ENCODE assay signal across 12 cellular contexts in the genomic region with DNA sequence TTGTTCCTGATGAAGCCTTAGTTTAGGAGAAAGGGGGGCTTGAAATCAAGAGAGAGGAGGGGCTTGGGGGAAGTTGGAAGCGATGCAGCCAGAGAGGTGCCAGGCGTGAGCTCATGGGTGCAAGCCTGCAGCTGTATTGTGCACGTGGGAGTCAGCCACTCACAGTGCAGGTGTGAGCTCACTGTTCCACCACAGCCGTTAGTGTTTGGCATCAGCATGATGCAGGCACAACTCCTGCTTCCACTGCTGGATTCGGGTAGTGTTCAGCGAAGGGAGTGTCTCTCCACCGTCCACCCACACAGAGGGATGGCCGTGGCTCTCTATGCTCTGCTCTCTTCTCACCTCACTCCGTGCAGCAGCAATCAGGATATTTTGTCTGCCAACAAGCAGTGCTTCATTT.
DNase-seq lines count a peak whose midpoint lies in the region; ATAC-seq and TF ChIP-seq lines count a peak whose summit lies in the region.
"Had no signal": no experiment of that assay in that cellular context is flagged by ENCODE, and none has a peak within 500 bp of the region (broad histone marks: within the 10 kb centered on the region; RNA-seq: fewer than 3 reads in every experiment).

No MANE protein-coding gene starts in this region.

- peak overlapping the region; percentile 49 for H3K4me3 ChIP-seq in Loucy (ENCODE audit: low read length, poor library complexity, severe bottlenecking)

- H2AFZ ChIP-seq in Loucy (ENCODE audit: low read length): no peak overlapping the region

- ATAC-seq in natural killer cell: peak; percentile 84 to 90 (median 84)

- TF ChIP-seq CTCF in C4-2B (conservative IDR thresholded peaks at IDR 0.05) (no peak), Loucy (conservative IDR thresholded peaks at IDR 0.05; ENCODE audit: low read length) (no peak), natural killer cell (IDR thresholded peaks at IDR 0.05) (no peak)

- peak overlapping the region; percentile 0; the same call in 1 of the 2 replicates for H3K27ac ChIP-seq in C4-2B
- H3K27ac ChIP-seq: VCaP had no signal

- H3K9ac ChIP-seq in Loucy (ENCODE audit: low read depth, low read length, poor library complexity, severe bottlenecking): peak overlapping the region; percentile 54

- no peaks in the 10 kb centered on the region for H3K27me3 ChIP-seq in Loucy (ENCODE audit: insufficient read depth, low read length, poor library complexity, severe bottlenecking)

- peaks cover 85% of the 10 kb centered on the region for H3K4me1 Mint-ChIP-seq in activated naive CD8-positive, alpha-beta T cell (ENCODE audit: low read depth)
- peaks cover 69 to 80% of the 10 kb centered on the region in 2 donors for H3K4me1 Mint-ChIP-seq in natural killer cell

- intact Hi-C loops in natural killer cell (cut with micrococcal nuclease): no loop called here

- no peaks in the 10 kb centered on the region for H4K20me1 ChIP-seq in Loucy (ENCODE audit: insufficient read depth, low read length, poor library complexity, severe bottlenecking)

- H3K36me3 Mint-ChIP-seq in activated naive CD8-positive, alpha-beta T cell: peaks cover 9% of the 10 kb centered on the region
- H3K36me3 Mint-ChIP-seq in natural killer cell: no peaks in the 10 kb centered on the region

- peaks cover 7% of the 10 kb centered on the region; the same call in 1 of the 2 replicates for H3K36me3 ChIP-seq in Loucy (ENCODE audit: insufficient read depth, low read length)

- peaks cover 8% of the 10 kb centered on the region for H3F3A ChIP-seq in Loucy (ENCODE audit: low read depth)

- DNase-seq in natural killer cell (peak; percentile 53), DMS53 treated with DMSO at 0.1 percent for 48 hours (lab: John Stamatoyannopoulos, UW; ENCODE audit: unreplicated experiment) (no peak), dedifferentiated amniotic fluid mesenchymal stem cell (ENCODE audit: extremely low spot score) (no peak), iPS-NIHi11 (ENCODE audit: low spot score) (no peak), HuH-7.5 (ENCODE audit: low spot score) (no peak)
- DNase-seq: effector CD4-positive, alpha-beta T cell; hippocampal formation; NCI-H1048 had no signal

- peak overlapping the region; percentile 34 for H3K4me3 Mint-ChIP-seq in activated naive CD8-positive, alpha-beta T cell
- peak overlapping the region; percentile 71 for H3K4me3 Mint-ChIP-seq in natural killer cell

- peaks cover 4% of the 10 kb centered on the region for H3K9me3 Mint-ChIP-seq in activated naive CD8-positive, alpha-beta T cell (ENCODE audit: low read depth)
- no peaks in the 10 kb centered on the region for H3K9me3 Mint-ChIP-seq in natural killer cell

- peak overlapping the region; percentile 86 for H3K27ac Mint-ChIP-seq in activated naive CD8-positive, alpha-beta T cell
- H3K27ac Mint-ChIP-seq in natural killer cell: peak overlapping the region; percentile 92 to 96

- peak overlapping the region; percentile 70 for H3K4me2 ChIP-seq in Loucy (ENCODE audit: low read depth, low read length, poor library complexity, severe bottlenecking)

- peaks cover 19% of the 10 kb centered on the region for H3K9me3 ChIP-seq in Loucy (ENCODE audit: insufficient read depth, low read depth, low read length)

- H3K79me2 ChIP-seq in Loucy (ENCODE audit: insufficient read depth, low read length): no peaks in the 10 kb centered on the region

- no peaks in the 10 kb centered on the region for H3K27me3 Mint-ChIP-seq in activated naive CD8-positive, alpha-beta T cell
- H3K27me3 Mint-ChIP-seq in natural killer cell (ENCODE audit: low read depth in 2 of 2): no peaks in the 10 kb centered on the region

- H3K9me2 ChIP-seq in Loucy (replicated peaks; ENCODE audit: low read depth, low read length): no peaks in the 10 kb centered on the region

- H3K4me1 ChIP-seq in Loucy (ENCODE audit: insufficient read depth, low read length, poor library complexity, severe bottlenecking): peaks cover 41% of the 10 kb centered on the region
